ENCODE assay signal across 15 cellular contexts in genomic region chr1:227166559-227166958, GRCh38.
DNase-seq lines count a peak whose midpoint lies in the region; ATAC-seq and TF ChIP-seq lines count a peak whose summit lies in the region.
"Had no signal": no experiment of that assay in that cellular context is flagged by ENCODE, and none has a peak within 500 bp of the region (broad histone marks: within the 10 kb centered on the region; RNA-seq: fewer than 3 reads in every experiment).

No MANE protein-coding gene starts in this region.

- in situ Hi-C loops in IMR-90 (cut with MboI; ENCODE audit: low sequenced_read_pairs): no loop called here

- H3K56ac ChIP-seq in IMR-90 (ENCODE audit: extremely low read depth, insufficient read depth, low read length): no peak overlapping the region

- H3K14ac ChIP-seq in IMR-90 (replicated peaks; ENCODE audit: low read depth, low read length): no peak overlapping the region

- no peaks in the 10 kb centered on the region for H3K79me2 ChIP-seq in neural progenitor cell (ENCODE audit: low read depth)
- no peaks in the 10 kb centered on the region for H3K79me2 ChIP-seq in PC-9 (ENCODE audit: low read depth)

- DNase-seq in EH (ENCODE audit: low read depth): peak; percentile 9
- DNase-seq in IMR-90: no peak
- DNase-seq in endodermal cell: peak; percentile 51
- DNase-seq in neural progenitor cell (ENCODE audit: low spot score): peak; percentile 33
- DNase-seq in foreskin melanocyte: no peak
- no peak for DNase-seq in PC-9
- DNase-seq: Caco-2; CD8-positive, alpha-beta memory T cell; DMS 273 treated with DMSO at 0.1 percent for 48 hours; HCEC 1CT; HFFc6 had no signal

- no peak for TF ChIP-seq RAD21 in IMR-90 (IDR thresholded peaks at IDR 0.05; ENCODE audit: low read length)

- H3K4ac ChIP-seq in IMR-90 (ENCODE audit: low read depth, low read length): no peak overlapping the region

- 0 out of 2 replicates have a peak, but pooled peaks cover 8% of the 10 kb centered on the region for H3K9me1 ChIP-seq in IMR-90 (ENCODE audit: insufficient read depth, low read length)

- H2AFZ ChIP-seq in IMR-90 (replicated peaks; ENCODE audit: low read length, poor library complexity) (no peak overlapping the region), neural progenitor cell (replicated peaks) (no peak overlapping the region), PC-9 (no peak overlapping the region)

- POLR2A ChIA-PET in IMR-90 (lab: Charles Lee; ENCODE audit: unreplicated experiment): no interaction called here
- POLR2A ChIA-PET in PC-9 (lab: Charles Lee; ENCODE audit: unreplicated experiment): interaction anchor here (0.7 kb wide), 1 partner anchor 568 kb away, joined by 11 read pairs; no protein-coding TSS in a partner anchor

- no peak overlapping the region for H2BK120ac ChIP-seq in IMR-90 (ENCODE audit: low read depth, low read length)

- H3K4me1 Mint-ChIP-seq in endodermal cell (peaks cover 3% of the 10 kb centered on the region), neural progenitor cell (no peaks in the 10 kb centered on the region)
- H3K4me1 Mint-ChIP-seq: CD8-positive, alpha-beta memory T cell had no signal

- no peak overlapping the region for H4K91ac ChIP-seq in IMR-90 (ENCODE audit: insufficient read depth, low read depth, low read length)

- no peaks in the 10 kb centered on the region for H3F3A ChIP-seq in neural progenitor cell (ENCODE audit: low read depth)
- no peaks in the 10 kb centered on the region for H3F3A ChIP-seq in PC-9 (ENCODE audit: insufficient read depth, low read depth)

- H3K4me2 ChIP-seq in IMR-90 (ENCODE audit: low read depth, low read length): no peak overlapping the region
- no peak overlapping the region for H3K4me2 ChIP-seq in neural progenitor cell
- H3K4me2 ChIP-seq in PC-9: no peak overlapping the region
- H3K4me2 ChIP-seq: KMS-11 had no signal

- BruUV-seq in IMR-90 (replicated peaks; lab: Mats Ljungman, UMichigan) (no TSS peak), PC-9 (replicated peaks; lab: Mats Ljungman, UMichigan) (no TSS peak)

- H3K27ac ChIP-seq in IMR-90 (ENCODE audit: insufficient read depth, low read length): no peak overlapping the region
- H3K27ac ChIP-seq in endodermal cell (ENCODE audit: low read depth, low read length): no peak overlapping the region
- H3K27ac ChIP-seq in neural progenitor cell: no peak overlapping the region
- H3K27ac ChIP-seq in PC-9: no peak overlapping the region
- H3K27ac ChIP-seq: 22Rv1, KMS-11 had no signal

- H2BK20ac ChIP-seq in IMR-90 (ENCODE audit: low read depth, low read length): no peak overlapping the region

- no peaks in the 10 kb centered on the region for H3K36me3 Mint-ChIP-seq in endodermal cell (ENCODE audit: low read depth)
- H3K36me3 Mint-ChIP-seq in neural progenitor cell: peaks cover 6% of the 10 kb centered on the region
- H3K36me3 Mint-ChIP-seq: CD14-positive monocyte; CD8-positive, alpha-beta memory T cell had no signal

- H4K8ac ChIP-seq in IMR-90 (ENCODE audit: low read depth in 2 of 2, low read length in 2 of 2): no peak overlapping the region

- H4K20me1 ChIP-seq in IMR-90 (ENCODE audit: insufficient read depth, low read length) (no peaks in the 10 kb centered on the region; the same call in none of the 2 replicates), neural progenitor cell (ENCODE audit: low read depth) (peaks cover 3% of the 10 kb centered on the region), PC-9 (ENCODE audit: insufficient read depth) (peaks cover 13% of the 10 kb centered on the region)

- H4K5ac ChIP-seq in IMR-90 (ENCODE audit: low read depth, low read length): peak overlapping the region; percentile 40; the same call in 1 of the 2 replicates

- H2AK5ac ChIP-seq in IMR-90 (ENCODE audit: low read depth, low read length): no peak overlapping the region

- no CpG with 5 or more reads among the region's 1 CpG for WGBS in IMR-90 (ENCODE audit: extremely low coverage in 2 of 2, insufficient read length in 1 of 2), 2 experiments
- WGBS in endodermal cell (ENCODE audit: insufficient coverage in 1 of 2, insufficient read length in 1 of 2), 2 experiments: 60% methylated on average over 1 of the region's 1 CpG; no CpG with 5 or more reads in 1 of the 2 experiments

- no peak overlapping the region for H3K4me3 Mint-ChIP-seq in endodermal cell
- H3K4me3 Mint-ChIP-seq in neural progenitor cell: no peak overlapping the region
- H3K4me3 Mint-ChIP-seq: CD14-positive monocyte; CD8-positive, alpha-beta memory T cell; HFFc6 had no signal

- H3K23ac ChIP-seq in IMR-90 (ENCODE audit: low read depth, low read length): no peak overlapping the region

- H3K4me1 ChIP-seq in IMR-90 (ENCODE audit: control insufficient read depth, insufficient read depth, low read length): no peaks in the 10 kb centered on the region
- no peaks in the 10 kb centered on the region for H3K4me1 ChIP-seq in endodermal cell (ENCODE audit: control insufficient read depth, insufficient read depth, low read length)
- H3K4me1 ChIP-seq in neural progenitor cell: peaks cover 9% of the 10 kb centered on the region
- no peaks in the 10 kb centered on the region for H3K4me1 ChIP-seq in PC-9 (replicated peaks; ENCODE audit: insufficient read depth)

- no peak overlapping the region for H3K18ac ChIP-seq in IMR-90 (ENCODE audit: low read depth, low read length)

- TF ChIP-seq POLR2A in IMR-90 (IDR thresholded peaks at IDR 0.05; ENCODE audit: low read depth, low read length): no peak

- H2BK15ac ChIP-seq in IMR-90 (ENCODE audit: low read depth, low read length): no peak overlapping the region

- H3K27me3 Mint-ChIP-seq in endodermal cell (ENCODE audit: insufficient read depth) (no peaks in the 10 kb centered on the region), neural progenitor cell (ENCODE audit: insufficient read depth, low read depth) (no peaks in the 10 kb centered on the region)

- H3K79me1 ChIP-seq in IMR-90 (ENCODE audit: low read depth in 1 of 2, low read length in 2 of 2): peaks cover 19 to 40% of the 10 kb centered on the region in 2 experiments

- no peak overlapping the region for H3K9ac ChIP-seq in IMR-90 (ENCODE audit: low read depth, low read length)
- no peak overlapping the region for H3K9ac ChIP-seq in endodermal cell (ENCODE audit: extremely low read depth, low read length, poor library complexity, severe bottlenecking)
- H3K9ac ChIP-seq in neural progenitor cell: no peak overlapping the region
- H3K9ac ChIP-seq: KMS-11 had no signal

- H3K27ac Mint-ChIP-seq in endodermal cell (no peak overlapping the region), neural progenitor cell (no peak overlapping the region)
- H3K27ac Mint-ChIP-seq: CD14-positive monocyte; CD8-positive, alpha-beta memory T cell; HFFc6 had no signal

- H3K36me3 ChIP-seq in IMR-90 (ENCODE audit: control insufficient read depth, insufficient read depth, low read length) (no peaks in the 10 kb centered on the region; the same call in 1 of the 2 replicates), endodermal cell (ENCODE audit: control insufficient read depth, insufficient read depth, low read length) (no peaks in the 10 kb centered on the region), neural progenitor cell (no peaks in the 10 kb centered on the region), PC-9 (ENCODE audit: low read depth) (no peaks in the 10 kb centered on the region)

- no peak overlapping the region for H2AK9ac ChIP-seq in IMR-90 (replicated peaks; ENCODE audit: low read depth, low read length, poor library complexity)

- H3K9me3 ChIP-seq in IMR-90 (ENCODE audit: control insufficient read depth, insufficient read depth, low read length) (no peaks in the 10 kb centered on the region), endodermal cell (ENCODE audit: control insufficient read depth, low read length) (no peaks in the 10 kb centered on the region), neural progenitor cell (ENCODE audit: low read depth) (no peaks in the 10 kb centered on the region), PC-9 (ENCODE audit: insufficient read depth, low read depth) (no peaks in the 10 kb centered on the region; the same call in 1 of the 2 replicates)
- H3K9me3 ChIP-seq: Caco-2 had no signal

- H3K27me3 ChIP-seq in IMR-90 (ENCODE audit: control insufficient read depth, insufficient read depth, low read length): no peaks in the 10 kb centered on the region
- H3K27me3 ChIP-seq in endodermal cell (ENCODE audit: control insufficient read depth, insufficient read depth, low read length, poor library complexity, severe bottlenecking): no peaks in the 10 kb centered on the region
- H3K27me3 ChIP-seq in neural progenitor cell: no peaks in the 10 kb centered on the region
- H3K27me3 ChIP-seq in PC-9 (ENCODE audit: insufficient read depth, low read depth): no peaks in the 10 kb centered on the region

- ATAC-seq in IMR-90 (ENCODE audit: low read depth) (no peak), GM19467 (IDR thresholded peaks at IDR 0.05; ENCODE audit: unreplicated experiment) (no peak)

- intact Hi-C loops in IMR-90 (cut with micrococcal nuclease): no loop called here
- intact Hi-C loops in PC-9 (cut with micrococcal nuclease; ENCODE audit: unreplicated experiment): no loop called here

- no peak overlapping the region for H2BK5ac ChIP-seq in IMR-90 (ENCODE audit: low read depth, low read length, poor library complexity, severe bottlenecking)

- CTCF ChIA-PET in IMR-90 (lab: Yijun Ruan, JAX): interaction anchor here (0.6 to 1.0 kb wide), 2 partner anchors 18 to 262 kb away, joined by 3 read pairs; no protein-coding TSS in a partner anchor
- CTCF ChIA-PET in PC-9 (lab: Charles Lee): no interaction called here

- TF ChIP-seq CTCF in IMR-90 (conservative IDR thresholded peaks at IDR 0.05; ENCODE audit: low read depth, low read length) (no peak), endodermal cell (conservative IDR thresholded peaks at IDR 0.05) (peak; percentile 59), neural progenitor cell (IDR thresholded peaks at IDR 0.05) (peak; percentile 31), PC-9 (conservative IDR thresholded peaks at IDR 0.05) (no peak)

- dilution Hi-C loops in IMR-90 (cut with HindIII; ENCODE audit: low sequenced_read_pairs, unreplicated experiment): no loop called here

- H3K9me3 Mint-ChIP-seq in endodermal cell: no peaks in the 10 kb centered on the region
- no peaks in the 10 kb centered on the region for H3K9me3 Mint-ChIP-seq in neural progenitor cell
- H3K9me3 Mint-ChIP-seq: CD14-positive monocyte; CD8-positive, alpha-beta memory T cell; HFFc6 had no signal

- H3K9me2 ChIP-seq in PC-9 (ENCODE audit: insufficient read depth): no peaks in the 10 kb centered on the region

- H3K4me3 ChIP-seq in IMR-90 (ENCODE audit: insufficient read depth, low read depth, low read length): no peak overlapping the region
- no peak overlapping the region for H3K4me3 ChIP-seq in endodermal cell (ENCODE audit: low read length)
- no peak overlapping the region for H3K4me3 ChIP-seq in neural progenitor cell
- no peak overlapping the region for H3K4me3 ChIP-seq in PC-9

TF ChIP-seq in IMR-90, 13 proteins besides CTCF, POLR2A, EP300 and RAD21 (continues in another document):
- TF ChIP-seq MAFK (IDR thresholded peaks at IDR 0.05; ENCODE audit: low read depth, low read length) (no peak), BHLHE40 (IDR thresholded peaks at IDR 0.05; ENCODE audit: low read depth, low read length) (no peak), MXI1 (IDR thresholded peaks at IDR 0.05; ENCODE audit: borderline replicate concordance, low read depth, low read length) (no peak), RCOR1 (IDR thresholded peaks at IDR 0.05; ENCODE audit: insufficient replicate concordance, low read length) (no peak), CHD1 (IDR thresholded peaks at IDR 0.05; ENCODE audit: low read depth, low read length) (no peak), CEBPB (IDR thresholded peaks at IDR 0.05; ENCODE audit: low read depth, low read length) (no peak)

Comparison
In these comparisons a context has a peak if more than half of its experiments do, and no peak if none do; other contexts are left out.
1. DNase-seq: peak in EH (single experiment), endodermal cell (single experiment) and neural progenitor cell (single experiment); none in IMR-90 (single experiment), foreskin melanocyte (single experiment) and PC-9 (0 of 2).
2. CTCF ChIP-seq: peak in endodermal cell (single experiment) and neural progenitor cell (single experiment); none in IMR-90 (single experiment) and PC-9 (single experiment).